Comparison of ENCODE assay signal across 9 cellular contexts in genomic region chrX:111168314-111168713, GRCh38.
DNase-seq lines count a peak whose midpoint lies in the region; ATAC-seq and TF ChIP-seq lines count a peak whose summit lies in the region.
"Had no signal": no experiment of that assay in that cellular context is flagged by ENCODE, and none has a peak within 500 bp of the region (broad histone marks: within the 10 kb centered on the region; RNA-seq: fewer than 3 reads in every experiment).

No MANE protein-coding gene starts in this region.

- no peak overlapping the region for H3K27ac ChIP-seq in neural progenitor cell

- H3K9me3 ChIP-seq in neural progenitor cell (ENCODE audit: low read depth) = no peaks in the 10 kb centered on the region

- H3K4me3 ChIP-seq in neural progenitor cell = no peak overlapping the region

- H3K9me3 Mint-ChIP-seq in brain = no peaks in the 10 kb centered on the region
- H3K9me3 Mint-ChIP-seq in neural progenitor cell = no peaks in the 10 kb centered on the region
- H3K9me3 Mint-ChIP-seq in stimulated activated naive B cell treated with anti-CD40 and anti-IgM and Interleukin-4, amounts not matched to agents 10 μg/mL and 1 μg/mL and 100 μg/mL, for 72 hours = no peaks in the 10 kb centered on the region
- H3K9me3 Mint-ChIP-seq: activated CD4-positive, alpha-beta T cell treated with anti-CD3 and anti-CD28 coated beads, Interleukin-2, amount 10 ng/mL, durations not matched to agents 24 days and 14 days had no signal

- H3K4me1 ChIP-seq in neural progenitor cell = no peaks in the 10 kb centered on the region

- no peaks in the 10 kb centered on the region for H3K27me3 Mint-ChIP-seq in brain
- H3K27me3 Mint-ChIP-seq in neural progenitor cell (ENCODE audit: insufficient read depth, low read depth) = no peaks in the 10 kb centered on the region
- peaks cover 0 to 5% of the 10 kb centered on the region in 2 donors for H3K27me3 Mint-ChIP-seq in stimulated activated naive B cell treated with anti-CD40 and anti-IgM and Interleukin-4, amounts not matched to agents 10 μg/mL and 1 μg/mL and 100 μg/mL, for 72 hours
- H3K27me3 Mint-ChIP-seq: activated CD4-positive, alpha-beta T cell treated with anti-CD3 and anti-CD28 coated beads, Interleukin-2, amount 10 ng/mL, durations not matched to agents 24 days and 14 days had no signal

- H4K20me1 ChIP-seq in neural progenitor cell (ENCODE audit: low read depth) = no peaks in the 10 kb centered on the region

- H3K27ac Mint-ChIP-seq in brain (peak overlapping the region in 2 of 5 experiments; percentile 62 to 75), neural progenitor cell (no peak overlapping the region)
- no peak overlapping the region for H3K27ac Mint-ChIP-seq in stimulated activated naive B cell treated with anti-CD40 and anti-IgM and Interleukin-4, amounts not matched to agents 10 μg/mL and 1 μg/mL and 100 μg/mL, for 72 hours
- H3K27ac Mint-ChIP-seq: activated CD4-positive, alpha-beta T cell treated with anti-CD3 and anti-CD28 coated beads, Interleukin-2, amount 10 ng/mL, durations not matched to agents 24 days and 14 days had no signal

- no peaks in the 10 kb centered on the region for H3F3A ChIP-seq in neural progenitor cell (ENCODE audit: low read depth)

- no peaks in the 10 kb centered on the region for H3K27me3 ChIP-seq in neural progenitor cell

- H3K79me2 ChIP-seq in neural progenitor cell (ENCODE audit: low read depth) = no peaks in the 10 kb centered on the region

- H2AFZ ChIP-seq in neural progenitor cell (replicated peaks) = no peak overlapping the region

- H3K9ac ChIP-seq in neural progenitor cell = no peak overlapping the region

- DNase-seq in NCI-H1105 treated with DMSO at 0.1 percent for 48 hours (lab: John Stamatoyannopoulos, UW) (peak; percentile 26), NCI-H1105 (lab: John Stamatoyannopoulos, UW) (no peak), NCI-H2081 (lab: John Stamatoyannopoulos, UW) (peak; percentile 69 to 90), neural progenitor cell (ENCODE audit: low spot score) (peak; percentile 73)
- DNase-seq in stimulated activated naive B cell treated with anti-CD40 and anti-IgM and Interleukin-4, amounts not matched to agents 10 μg/mL and 1 μg/mL and 100 μg/mL, for 72 hours = no peak
- DNase-seq: activated CD4-positive, alpha-beta T cell treated with anti-CD3 and anti-CD28 coated beads, Interleukin-2, amount 10 ng/mL, durations not matched to agents 24 days and 14 days had no signal

- no peak for ATAC-seq in HG03520 (IDR thresholded peaks at IDR 0.05; ENCODE audit: unreplicated experiment)
- no peak for ATAC-seq in stimulated activated naive B cell treated with anti-CD40 and anti-IgM and Interleukin-4, amounts not matched to agents 10 μg/mL and 1 μg/mL and 100 μg/mL, for 72 hours (replicated peaks)
- no peak for ATAC-seq in HG02981 (IDR thresholded peaks at IDR 0.05; ENCODE audit: unreplicated experiment)

- peaks cover 83% of the 10 kb centered on the region for H3K36me3 Mint-ChIP-seq in brain
- H3K36me3 Mint-ChIP-seq in neural progenitor cell = peaks cover 22% of the 10 kb centered on the region
- no peaks in the 10 kb centered on the region for H3K36me3 Mint-ChIP-seq in stimulated activated naive B cell treated with anti-CD40 and anti-IgM and Interleukin-4, amounts not matched to agents 10 μg/mL and 1 μg/mL and 100 μg/mL, for 72 hours

- TF ChIP-seq CTCF in brain (conservative IDR thresholded peaks at IDR 0.05) (peak; percentile 59 to 67), neural progenitor cell (IDR thresholded peaks at IDR 0.05) (peak; percentile 85)

- no peak overlapping the region for H3K4me3 Mint-ChIP-seq in brain
- H3K4me3 Mint-ChIP-seq in neural progenitor cell = no peak overlapping the region
- H3K4me3 Mint-ChIP-seq in stimulated activated naive B cell treated with anti-CD40 and anti-IgM and Interleukin-4, amounts not matched to agents 10 μg/mL and 1 μg/mL and 100 μg/mL, for 72 hours = no peak overlapping the region
- H3K4me3 Mint-ChIP-seq: activated CD4-positive, alpha-beta T cell treated with anti-CD3 and anti-CD28 coated beads, Interleukin-2, amount 10 ng/mL, durations not matched to agents 24 days and 14 days had no signal

- H3K4me1 Mint-ChIP-seq in brain (peaks cover 8% of the 10 kb centered on the region), neural progenitor cell (no peaks in the 10 kb centered on the region)
- H3K4me1 Mint-ChIP-seq in stimulated activated naive B cell treated with anti-CD40 and anti-IgM and Interleukin-4, amounts not matched to agents 10 μg/mL and 1 μg/mL and 100 μg/mL, for 72 hours = peaks cover 0 to 2% of the 10 kb centered on the region in 2 donors

- H3K36me3 ChIP-seq in neural progenitor cell = no peaks in the 10 kb centered on the region

- H3K4me2 ChIP-seq in neural progenitor cell = no peak overlapping the region

Comparison
In these comparisons a context has a peak if more than half of its experiments do, and no peak if none do; other contexts are left out.
1. DNase-seq: peak in NCI-H1105 treated with DMSO at 0.1 percent for 48 hours (single experiment), NCI-H2081 (2 of 2) and neural progenitor cell (single experiment); none in NCI-H1105 (single experiment) and stimulated activated naive B cell treated with anti-CD40 and anti-IgM and Interleukin-4, amounts not matched to agents 10 μg/mL and 1 μg/mL and 100 μg/mL, for 72 hours (single experiment).